10 cellular contexts compared by ENCODE assay signal in the genomic region with DNA sequence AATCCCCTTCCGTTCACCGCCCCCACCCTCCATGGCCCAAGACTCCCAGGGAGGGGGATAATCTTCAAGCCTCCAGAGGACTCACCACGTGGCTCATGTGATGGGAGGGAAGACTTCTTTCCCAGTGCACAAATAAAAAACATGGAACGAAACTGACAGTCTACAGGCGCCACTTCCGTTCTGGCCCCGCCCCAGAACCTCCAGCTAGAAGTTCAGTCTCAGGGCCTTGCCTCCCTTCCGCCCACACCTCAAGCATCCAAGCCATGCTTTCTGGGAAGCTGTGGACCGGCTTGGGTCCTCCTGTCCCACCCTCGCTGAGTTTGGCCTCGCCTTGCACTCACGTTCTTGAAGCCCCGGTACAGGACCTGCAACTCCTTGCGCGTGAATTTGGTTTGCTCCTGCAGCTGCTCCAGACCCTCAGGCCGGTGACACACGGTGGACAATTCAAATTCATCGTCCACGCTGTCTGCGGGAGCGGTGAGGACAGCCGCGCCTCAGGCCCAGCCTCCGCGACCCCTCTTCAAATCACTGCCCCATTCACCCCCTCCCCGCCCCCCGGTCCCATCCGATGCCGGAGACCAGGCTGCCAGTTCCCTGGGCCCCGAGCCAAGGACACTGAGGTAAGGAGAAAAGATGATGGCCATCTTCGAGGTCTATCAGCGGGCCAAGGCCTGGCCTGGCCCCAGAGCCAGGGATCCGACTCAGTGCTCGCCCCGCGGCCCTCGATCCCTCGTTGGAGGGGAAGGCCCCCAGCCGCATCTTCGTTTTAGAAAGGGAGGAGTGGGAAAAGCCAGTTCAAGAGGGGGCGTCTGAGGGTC. TPM values are rescaled to one million over a fixed set of nuclear protein-coding genes. Genes with fewer than 3 reads are reported as not detected.
DNase-seq lines count a peak whose midpoint lies in the region; ATAC-seq, FAIRE-seq and TF ChIP-seq lines count a peak whose summit lies in the region.
"Had no signal": no experiment of that assay in that cellular context is flagged by ENCODE, and none has a peak within 500 bp of the region (broad histone marks: within the 10 kb centered on the region; RNA-seq: fewer than 3 reads in every experiment).

No MANE protein-coding gene starts in this region.

- peaks cover 15% of the 10 kb centered on the region for H3K36me3 Mint-ChIP-seq in stimulated activated effector memory CD8-positive, alpha-beta T cell treated with anti-CD3 and anti-CD28 coated beads, Interleukin-12 subunit alpha, Interleukin-12 subunit beta, amount 100 ng/mL, for 72 hours

- intact Hi-C loops in adrenal gland (cut with DNase I) = no loop called here
- intact Hi-C loops in kidney (cut with DNase I) = no loop called here

- H3K9me3 ChIP-seq in adrenal gland (replicated peaks in 1 of 3) (no peaks in the 10 kb centered on the region), kidney (ENCODE audit: control insufficient read depth in 1 of 2, low read length in 2 of 2) (no peaks in the 10 kb centered on the region)

- H3K36me3 ChIP-seq in H7 (replicated peaks; ENCODE audit: control insufficient read depth, insufficient read depth, low read length) (no peaks in the 10 kb centered on the region), adrenal gland (replicated peaks in 1 of 2) (no peaks in the 10 kb centered on the region), kidney (ENCODE audit: control insufficient read depth in 1 of 2, insufficient read depth in 2 of 2, low read length in 2 of 2) (no peaks in the 10 kb centered on the region)

- no peak overlapping the region for H3K27ac Mint-ChIP-seq in stimulated activated effector memory CD8-positive, alpha-beta T cell treated with anti-CD3 and anti-CD28 coated beads, Interleukin-12 subunit alpha, Interleukin-12 subunit beta, amount 100 ng/mL, for 72 hours
- H3K27ac Mint-ChIP-seq in stimulated activated naive CD8-positive, alpha-beta T cell treated with anti-CD3 and anti-CD28 coated beads, Interleukin-15, amount 100 ng/mL, for 72 hours = no peak overlapping the region

- TF ChIP-seq CTCF in adrenal gland (IDR thresholded peaks at IDR 0.05) = no peak
- no peak for TF ChIP-seq CTCF in kidney (IDR thresholded peaks at IDR 0.05; ENCODE audit: borderline replicate concordance, extremely low read depth, insufficient read depth)

- H3K9me3 Mint-ChIP-seq in stimulated activated effector memory CD8-positive, alpha-beta T cell treated with anti-CD3 and anti-CD28 coated beads, Interleukin-12 subunit alpha, Interleukin-12 subunit beta, amount 100 ng/mL, for 72 hours = no peaks in the 10 kb centered on the region
- H3K9me3 Mint-ChIP-seq in stimulated activated naive CD8-positive, alpha-beta T cell treated with anti-CD3 and anti-CD28 coated beads, Interleukin-15, amount 100 ng/mL, for 72 hours = no peaks in the 10 kb centered on the region

- FAIRE-seq in kidney (lab: Jason Lieb, UNC) = no peak

- peaks cover 14 to 17% of the 10 kb centered on the region in 2 donors for H3K4me1 ChIP-seq in adrenal gland (replicated peaks in 1 of 2)
- peaks cover 6 to 14% of the 10 kb centered on the region in 2 donors for H3K4me1 ChIP-seq in kidney (ENCODE audit: control insufficient read depth in 1 of 2, insufficient read depth in 1 of 2, low read depth in 1 of 2, low read length in 2 of 2)

- H3K27me3 ChIP-seq in H7 (ENCODE audit: control insufficient read depth, insufficient read depth, low read length) (no peaks in the 10 kb centered on the region; the same call in 1 of the 2 replicates), adrenal gland (no peaks in the 10 kb centered on the region)

- peak overlapping the region; percentile 81 for H3K4me3 Mint-ChIP-seq in stimulated activated effector memory CD8-positive, alpha-beta T cell treated with anti-CD3 and anti-CD28 coated beads, Interleukin-12 subunit alpha, Interleukin-12 subunit beta, amount 100 ng/mL, for 72 hours
- no peak overlapping the region for H3K4me3 Mint-ChIP-seq in stimulated activated naive CD8-positive, alpha-beta T cell treated with anti-CD3 and anti-CD28 coated beads, Interleukin-15, amount 100 ng/mL, for 72 hours

- WGBS in adrenal gland, 4 donors = 51 to 74% (median 60%) methylated on average over 22 to 41 of the region's 41 CpGs

- no peaks in the 10 kb centered on the region for H3K27me3 Mint-ChIP-seq in stimulated activated naive CD8-positive, alpha-beta T cell treated with anti-CD3 and anti-CD28 coated beads, Interleukin-15, amount 100 ng/mL, for 72 hours

- DNase-seq in H7 = peak; percentile 44
- peak in 6 of 7 donors; percentile 38 to 67 (median 59) for DNase-seq in adrenal gland
- DNase-seq in kidney = peak; percentile 84
- DNase-seq in stimulated activated effector memory CD8-positive, alpha-beta T cell treated with anti-CD3 and anti-CD28 coated beads, Interleukin-12 subunit alpha, Interleukin-12 subunit beta, amount 100 ng/mL, for 72 hours (ENCODE audit: low spot score in 2 of 2) = no peak
- DNase-seq in GM19238 (ENCODE audit: insufficient read length, low spot score) = no peak
- no peak for DNase-seq in stimulated activated naive CD8-positive, alpha-beta T cell treated with anti-CD3 and anti-CD28 coated beads, Interleukin-15, amount 100 ng/mL, for 72 hours
- no peak for DNase-seq in erythroblast (lab: John Stamatoyannopoulos, UW)
- DNase-seq: DND-41 had no signal

- H3K27ac ChIP-seq in adrenal gland (peak overlapping the region in 2 of 5 donors; percentile 56 to 72), kidney (ENCODE audit: low read depth in 2 of 2, low read length in 2 of 2) (no peak overlapping the region)

- ATAC-seq in stimulated activated effector memory CD8-positive, alpha-beta T cell treated with anti-CD3 and anti-CD28 coated beads, Interleukin-12 subunit alpha, Interleukin-12 subunit beta, amount 100 ng/mL, for 72 hours = no peak
- ATAC-seq in HG02973 (IDR thresholded peaks at IDR 0.05; ENCODE audit: unreplicated experiment) = no peak
- ATAC-seq in stimulated activated naive CD8-positive, alpha-beta T cell treated with anti-CD3 and anti-CD28 coated beads, Interleukin-15, amount 100 ng/mL, for 72 hours = no peak

- H3K4me1 Mint-ChIP-seq in stimulated activated effector memory CD8-positive, alpha-beta T cell treated with anti-CD3 and anti-CD28 coated beads, Interleukin-12 subunit alpha, Interleukin-12 subunit beta, amount 100 ng/mL, for 72 hours = peaks cover 47% of the 10 kb centered on the region
- peaks cover 38% of the 10 kb centered on the region for H3K4me1 Mint-ChIP-seq in stimulated activated naive CD8-positive, alpha-beta T cell treated with anti-CD3 and anti-CD28 coated beads, Interleukin-15, amount 100 ng/mL, for 72 hours

- H3K9ac ChIP-seq in kidney (ENCODE audit: low read length in 2 of 2) = no peak overlapping the region

- H3K4me3 ChIP-seq in H7 (ENCODE audit: insufficient read depth, low read depth, low read length) (peak overlapping the region; percentile 33), adrenal gland (peak overlapping the region in 1 of 4 donors; percentile 66), kidney (ENCODE audit: low read length in 2 of 2) (no peak overlapping the region)

- TF ChIP-seq POLR2A in adrenal gland (IDR thresholded peaks at IDR 0.05) (no peak), erythroblast (IDR thresholded peaks at IDR 0.05; ENCODE audit: low read length) (no peak)

RNA-seq across cellular contexts. Expression of a gene that starts 10.7 kb away (rescaled TPM):
- 56.3 and 96.7 TPM in 2 replicates for total RNA-seq in H7 (2014; rRNA removed; shearing (Covaris generic))
- total RNA-seq in adrenal gland (100 to 1,000 TPM in 1 of 8 donors, 10 to 100 TPM in 7; 32.8 to 102 (median 72.0) TPM), kidney (146 TPM)
- polyA plus RNA-seq in adrenal gland (10 to 100 TPM; 55.4 to 81.2 (median 65.5) TPM), kidney (ENCODE audit: insufficient read depth, low read depth, low replicate concordance) (33.4 TPM)

RNA-seq across cellular contexts. Expression of a gene that starts 14.7 kb away (rescaled TPM):
- total RNA-seq in H7 (2014; rRNA removed; shearing (Covaris generic)) = 2.3 and 5.9 TPM in 2 replicates
- total RNA-seq in adrenal gland (1 to 10 TPM in 7 of 8 donors, not detected in 1; 2.2 to 7.2 (median 3.9) TPM), kidney (3.4 TPM)
- polyA plus RNA-seq in adrenal gland (10 to 100 TPM in 1 of 3 donors, 1 to 10 TPM in 2; 3.7 to 23.0 (median 8.4) TPM), kidney (ENCODE audit: insufficient read depth, low read depth, low replicate concordance) (0.67 TPM)

RNA-seq across cellular contexts. Expression of a gene that starts 45.7 kb away (rescaled TPM):
- 332 and 360 TPM in 2 replicates for total RNA-seq in H7 (2014; rRNA removed; shearing (Covaris generic))
- total RNA-seq in adrenal gland (10 to 100 TPM; 20.6 to 51.5 (median 36.8) TPM), kidney (23.8 TPM)
- polyA plus RNA-seq in adrenal gland (10 to 100 TPM; 14.7 to 23.8 (median 19.8) TPM), kidney (ENCODE audit: insufficient read depth, low read depth, low replicate concordance) (34.0 TPM)

RNA-seq across cellular contexts. Expression of a gene that starts 53.0 kb away (rescaled TPM):
- total RNA-seq in H7 (2014; rRNA removed; shearing (Covaris generic)) = 43.0 and 59.8 TPM in 2 replicates
- total RNA-seq in adrenal gland = not detected
- not detected for polyA plus RNA-seq in adrenal gland
- not detected for total RNA-seq in kidney
- not detected for polyA plus RNA-seq in kidney (ENCODE audit: insufficient read depth, low read depth, low replicate concordance)
- total RNA-seq: aorta had no signal
- polyA plus RNA-seq: aorta had no signal

Comparison
In these comparisons a context has a peak if more than half of its experiments do, and no peak if none do; other contexts are left out.
1. DNase-seq: peak in H7 (single experiment), adrenal gland (6 of 7) and kidney (single experiment); none in stimulated activated effector memory CD8-positive, alpha-beta T cell treated with anti-CD3 and anti-CD28 coated beads, Interleukin-12 subunit alpha, Interleukin-12 subunit beta, amount 100 ng/mL, for 72 hours (0 of 2), GM19238 (single experiment), stimulated activated naive CD8-positive, alpha-beta T cell treated with anti-CD3 and anti-CD28 coated beads, Interleukin-15, amount 100 ng/mL, for 72 hours (0 of 2) and erythroblast (0 of 2).